13 cellular contexts compared by ENCODE assay signal in the genomic region with DNA sequence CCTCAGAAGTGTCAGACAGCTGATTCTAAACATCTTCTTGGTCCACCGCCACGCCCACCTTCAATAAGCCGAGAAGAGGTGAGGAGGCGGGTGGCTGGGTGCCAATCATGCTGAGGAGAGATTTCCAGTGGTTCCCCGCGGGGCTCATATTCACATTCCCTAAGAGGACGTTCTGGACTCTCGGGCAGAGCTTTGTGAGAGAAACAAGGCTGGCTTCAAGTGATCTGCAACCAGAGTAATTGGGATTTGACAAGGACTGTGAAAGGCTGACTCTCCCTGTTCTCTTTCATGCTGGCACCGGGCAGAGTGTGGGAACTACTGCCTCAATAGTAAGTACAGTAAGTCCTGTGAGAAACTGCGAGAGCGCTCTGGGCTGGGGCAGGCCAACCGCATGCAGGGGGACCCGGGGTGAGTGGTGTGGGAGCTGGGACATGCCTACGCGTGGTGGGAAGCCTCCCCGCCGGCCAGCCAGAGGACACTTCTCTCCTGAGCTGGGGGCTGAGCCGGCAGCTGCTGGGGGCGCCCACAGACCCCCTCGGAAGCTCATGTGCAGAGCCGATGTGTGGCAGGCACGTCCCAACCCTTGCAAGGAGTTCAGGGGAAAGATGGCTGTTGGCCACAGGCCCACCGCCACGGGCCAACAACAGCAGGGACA.
A peak's percentile ranks its signal among the peaks of the same experiment; 100 is the strongest.
DNase-seq lines count a peak whose midpoint lies in the region; ATAC-seq, FAIRE-seq and TF ChIP-seq lines count a peak whose summit lies in the region.
"Had no signal": no experiment of that assay in that cellular context is flagged by ENCODE, and none has a peak within 500 bp of the region (broad histone marks: within the 10 kb centered on the region; RNA-seq: fewer than 3 reads in every experiment).

No MANE protein-coding gene starts in this region.

- no TSS peak for BruUV-seq in IMR-90 (replicated peaks; lab: Mats Ljungman, UMichigan)
- no TSS peak for BruUV-seq in K562 (replicated peaks; lab: Mats Ljungman, UMichigan)

- H3K27ac Mint-ChIP-seq in activated CD8-positive, alpha-beta memory T cell treated with anti-CD3 and anti-CD28 coated beads, Interleukin-2, amount 10 ng/mL, durations not matched to agents 7 days and 5 days, result no peak overlapping the region
- H3K27ac Mint-ChIP-seq: naive B cell had no signal

- H3K27me3 Mint-ChIP-seq in activated CD8-positive, alpha-beta memory T cell treated with anti-CD3 and anti-CD28 coated beads, Interleukin-2, amount 10 ng/mL, durations not matched to agents 7 days and 5 days, result peaks cover 69% of the 10 kb centered on the region

- intact Hi-C loops in IMR-90 (cut with micrococcal nuclease) (no loop called here), K562 (cut with micrococcal nuclease) (loop anchor here (10.0 kb wide), 1 partner anchor 639 kb away; no protein-coding TSS in a partner anchor)

- TF ChIP-seq POLR2A in IMR-90 (IDR thresholded peaks at IDR 0.05; ENCODE audit: low read depth, low read length), result no peak
- TF ChIP-seq POLR2A in K562 (conservative IDR thresholded peaks at IDR 0.05), result no peak
- no peak for TF ChIP-seq POLR2A in suprapubic skin (IDR thresholded peaks at IDR 0.05)

- WGBS in IMR-90 (ENCODE audit: extremely low coverage in 2 of 2, insufficient read length in 1 of 2), 2 experiments, result 74% methylated on average over 4 of the region's 24 CpGs; no CpG with 5 or more reads in 1 of the 2 experiments
- WGBS in K562 (ENCODE audit: insufficient coverage, low coverage, missing lambda C conversion rate), result 15% methylated on average over 22 of the region's 24 CpGs
- WGBS in suprapubic skin, result 71% methylated on average over 19 of the region's 24 CpGs

- H3K36me3 ChIP-seq in IMR-90 (ENCODE audit: control insufficient read depth, insufficient read depth, low read length) (no peaks in the 10 kb centered on the region), K562 (ENCODE audit: control insufficient read depth, insufficient read depth, low read length) (no peaks in the 10 kb centered on the region), suprapubic skin (no peaks in the 10 kb centered on the region)

- POLR2A ChIA-PET in IMR-90 (lab: Charles Lee; ENCODE audit: unreplicated experiment) (no interaction called here), K562 (lab: Yijun Ruan, JAX) (interaction anchor here (0.6 to 0.7 kb wide), 2 partner anchors 212 to 240 kb away, joined by 3 read pairs; no protein-coding TSS in a partner anchor)

- no peaks in the 10 kb centered on the region for H3K9me3 ChIP-seq in IMR-90 (ENCODE audit: control insufficient read depth, insufficient read depth, low read length)
- no peaks in the 10 kb centered on the region for H3K9me3 ChIP-seq in K562 (replicated peaks; ENCODE audit: control insufficient read depth, insufficient read depth, low read depth, low read length)
- no peaks in the 10 kb centered on the region for H3K9me3 ChIP-seq in suprapubic skin

- H3K4ac ChIP-seq in IMR-90 (ENCODE audit: low read depth, low read length), result no peak overlapping the region

- in situ Hi-C loops in IMR-90 (cut with MboI; ENCODE audit: low sequenced_read_pairs) (no loop called here), K562 (cut with MboI) (no loop called here)

- FAIRE-seq in K562 (lab: Jason Lieb, UNC), result no peak
- FAIRE-seq: D721Med had no signal

- no peaks in the 10 kb centered on the region for H3K36me3 Mint-ChIP-seq in activated CD8-positive, alpha-beta memory T cell treated with anti-CD3 and anti-CD28 coated beads, Interleukin-2, amount 10 ng/mL, durations not matched to agents 7 days and 5 days

- H3K79me2 ChIP-seq in K562 (ENCODE audit: control insufficient read depth, insufficient read depth, low read length), result no peaks in the 10 kb centered on the region

- no peaks in the 10 kb centered on the region for H3K79me1 ChIP-seq in IMR-90 (ENCODE audit: low read depth in 1 of 2, low read length in 2 of 2)

- H3K9me1 ChIP-seq in IMR-90 (ENCODE audit: insufficient read depth, low read length) (0 out of 2 replicates have a peak, but pooled peaks cover 4% of the 10 kb centered on the region), K562 (ENCODE audit: control insufficient read depth, insufficient read depth, low read length) (no peaks in the 10 kb centered on the region)

- dilution Hi-C loops in IMR-90 (cut with HindIII; ENCODE audit: low sequenced_read_pairs, unreplicated experiment), result no loop called here

- no peak overlapping the region for H3K14ac ChIP-seq in IMR-90 (replicated peaks; ENCODE audit: low read depth, low read length)

- H2BK15ac ChIP-seq in IMR-90 (ENCODE audit: low read depth, low read length), result no peak overlapping the region

- no peak overlapping the region for H4K91ac ChIP-seq in IMR-90 (ENCODE audit: insufficient read depth, low read depth, low read length)

- H3K27ac ChIP-seq in IMR-90 (ENCODE audit: insufficient read depth, low read length) (no peak overlapping the region), K562 (ENCODE audit: extremely low read depth, low read depth, low read length) (no peak overlapping the region), suprapubic skin (peak overlapping the region; percentile 69)

- no peak overlapping the region for H2BK20ac ChIP-seq in IMR-90 (ENCODE audit: low read depth, low read length)

- H3K4me1 Mint-ChIP-seq in activated CD8-positive, alpha-beta memory T cell treated with anti-CD3 and anti-CD28 coated beads, Interleukin-2, amount 10 ng/mL, durations not matched to agents 7 days and 5 days, result peaks cover 1% of the 10 kb centered on the region
- H3K4me1 Mint-ChIP-seq: naive B cell had no signal

- H3K9me3 Mint-ChIP-seq in activated CD8-positive, alpha-beta memory T cell treated with anti-CD3 and anti-CD28 coated beads, Interleukin-2, amount 10 ng/mL, durations not matched to agents 7 days and 5 days (ENCODE audit: low read depth), result no peaks in the 10 kb centered on the region

- H2AFZ ChIP-seq in IMR-90 (replicated peaks; ENCODE audit: low read length, poor library complexity) (peak overlapping the region; percentile 51), K562 (ENCODE audit: low read depth, low read length) (peak overlapping the region; percentile 20; the same call in 1 of the 2 replicates)

- TF ChIP-seq EP300 in K562 (IDR thresholded peaks at IDR 0.05; ENCODE audit: low read length) (no peak), suprapubic skin (IDR thresholded peaks at IDR 0.05) (no peak)

- H2AK5ac ChIP-seq in IMR-90 (ENCODE audit: low read depth, low read length), result no peak overlapping the region

- H4K5ac ChIP-seq in IMR-90 (ENCODE audit: low read depth, low read length), result no peak overlapping the region

- H3K27me3 ChIP-seq in IMR-90 (ENCODE audit: control insufficient read depth, insufficient read depth, low read length) (peaks cover 6% of the 10 kb centered on the region), K562 (ENCODE audit: control insufficient read depth in 2 of 2, insufficient read depth in 2 of 2, low read length in 2 of 2) (peaks cover 1 to 40% of the 10 kb centered on the region in 2 experiments; a peak in 4 of 5 replicates), suprapubic skin (peaks cover 4% of the 10 kb centered on the region)

- H3K4me3 ChIP-seq in IMR-90 (ENCODE audit: insufficient read depth, low read depth, low read length) (no peak overlapping the region), K562 (no peak overlapping the region), suprapubic skin (peak overlapping the region; percentile 38)

- H4K20me1 ChIP-seq in IMR-90 (ENCODE audit: insufficient read depth, low read length) (no peaks in the 10 kb centered on the region), K562 (replicated peaks; ENCODE audit: control insufficient read depth, insufficient read depth, low read length) (no peaks in the 10 kb centered on the region)

- H3K18ac ChIP-seq in IMR-90 (ENCODE audit: low read depth, low read length), result no peak overlapping the region

- DNase-seq in IMR-90 (no peak), K562 (ENCODE audit: extremely low read depth in 1 of 4, low spot score in 3 of 4) (peak in 1 of 4 experiments; percentile 23), iris pigment epithelial cell (ENCODE audit: low read depth) (peak; percentile 49), suprapubic skin (ENCODE audit: low spot score in 2 of 2) (no peak), NCI-H2107 (lab: John Stamatoyannopoulos, UW) (no peak), iPS-NIHi7 (ENCODE audit: extremely low spot score) (no peak)
- no peak for DNase-seq in stimulated activated CD4-positive, alpha-beta T cell treated with anti-CD3 and anti-CD28 coated beads, Interleukin-2, amount 100 ng/mL, for 24 hours
- no peak for DNase-seq in activated CD8-positive, alpha-beta memory T cell treated with anti-CD3 and anti-CD28 coated beads, Interleukin-2, amount 10 ng/mL, durations not matched to agents 7 days and 5 days
- DNase-seq: activated CD4-positive, CD25-positive, alpha-beta regulatory T cell; naive B cell; NCI-H2081; stimulated activated CD4-positive, alpha-beta T cell treated with anti-CD3 and anti-CD28 coated beads, Interleukin-1b, Interleukin-23, amount 100 ng/mL, for 48 hours had no signal

- no peak overlapping the region for H2BK120ac ChIP-seq in IMR-90 (ENCODE audit: low read depth, low read length)

- no peak overlapping the region for H2AK9ac ChIP-seq in IMR-90 (replicated peaks; ENCODE audit: low read depth, low read length, poor library complexity)

- CTCF ChIA-PET in IMR-90 (lab: Yijun Ruan, JAX) (no interaction called here), K562 (lab: Yijun Ruan, JAX; ENCODE audit: low intra/inter-chr PET ratio) (interaction anchor here (0.6 kb wide), 1 partner anchor 1115 kb away, joined by 3 read pairs; no protein-coding TSS in a partner anchor)
- CTCF ChIA-PET in activated CD8-positive, alpha-beta memory T cell treated with anti-CD3 and anti-CD28 coated beads, Interleukin-2, amount 10 ng/mL, durations not matched to agents 7 days and 5 days (lab: Charles Lee), result interaction anchor here (0.7 to 2.6 kb wide), 4 partner anchors 24 to 364 kb away, joined by 3 to 5 read pairs (median 3); no protein-coding TSS in a partner anchor

- H3K9ac ChIP-seq in IMR-90 (ENCODE audit: low read depth, low read length), result no peak overlapping the region
- H3K9ac ChIP-seq in K562 (ENCODE audit: insufficient read depth in 1 of 2, low read depth in 2 of 2, low read length in 2 of 2), result peak overlapping the region in 1 of 2 experiments; percentile 67; a peak in 2 of 4 replicates

- TF ChIP-seq RAD21 in IMR-90 (IDR thresholded peaks at IDR 0.05; ENCODE audit: low read length) (no peak), K562 (CRISPR knock-in tag; conservative IDR thresholded peaks at IDR 0.05 in 1 of 2, IDR thresholded peaks at IDR 0.05 in 1 of 2) (no peak)

- no peak for ATAC-seq in IMR-90 (ENCODE audit: low read depth)
- ATAC-seq in K562, result peak; percentile 10; the same call in 2 of the 3 replicates
- ATAC-seq in activated CD8-positive, alpha-beta memory T cell treated with anti-CD3 and anti-CD28 coated beads, Interleukin-2, amount 10 ng/mL, durations not matched to agents 7 days and 5 days, result no peak

- H3K23ac ChIP-seq in IMR-90 (ENCODE audit: low read depth, low read length), result no peak overlapping the region

- no peak overlapping the region for H3K56ac ChIP-seq in IMR-90 (ENCODE audit: extremely low read depth, insufficient read depth, low read length)

- H3K4me2 ChIP-seq in IMR-90 (ENCODE audit: low read depth, low read length), result no peak overlapping the region
- H3K4me2 ChIP-seq in K562 (ENCODE audit: insufficient read depth, low read length), result no peak overlapping the region

- no peak overlapping the region for H3K4me3 Mint-ChIP-seq in activated CD8-positive, alpha-beta memory T cell treated with anti-CD3 and anti-CD28 coated beads, Interleukin-2, amount 10 ng/mL, durations not matched to agents 7 days and 5 days
- H3K4me3 Mint-ChIP-seq: naive B cell had no signal

- no peak overlapping the region for H4K8ac ChIP-seq in IMR-90 (ENCODE audit: low read depth in 2 of 2, low read length in 2 of 2)

- H2BK5ac ChIP-seq in IMR-90 (ENCODE audit: low read depth, low read length, poor library complexity, severe bottlenecking), result no peak overlapping the region

- H3K4me1 ChIP-seq in IMR-90 (ENCODE audit: control insufficient read depth, insufficient read depth, low read length) (no peaks in the 10 kb centered on the region), K562 (replicated peaks in 1 of 2; ENCODE audit: control insufficient read depth in 2 of 2, insufficient read depth in 2 of 2, low read length in 2 of 2) (peaks cover 0 to 6% of the 10 kb centered on the region in 2 experiments; a peak in 1 of 5 replicates), suprapubic skin (peaks cover 21% of the 10 kb centered on the region)

- no peak for TF ChIP-seq CTCF in IMR-90 (conservative IDR thresholded peaks at IDR 0.05; ENCODE audit: low read depth, low read length)
- no peak for TF ChIP-seq CTCF in K562 (IDR thresholded peaks at IDR 0.05 in 2 of 3, conservative IDR thresholded peaks at IDR 0.05 in 1 of 3; ENCODE audit: insufficient read depth in 2 of 3, low read depth in 1 of 3, low read length in 3 of 3)
- TF ChIP-seq CTCF in suprapubic skin (IDR thresholded peaks at IDR 0.05), result no peak
